ENCODE assay signal across 23 cellular contexts in genomic region chr19:47269596-47269995, GRCh38. TPM values are rescaled to one million over a fixed set of nuclear protein-coding genes. Genes with fewer than 3 reads are reported as not detected.
DNase-seq lines count a peak whose midpoint lies in the region; ATAC-seq and TF ChIP-seq lines count a peak whose summit lies in the region.
"Had no signal": no experiment of that assay in that cellular context is flagged by ENCODE, and none has a peak within 500 bp of the region (broad histone marks: within the 10 kb centered on the region; RNA-seq: fewer than 3 reads in every experiment).

No MANE protein-coding gene starts in this region.

- H3K27ac Mint-ChIP-seq in activated CD8-positive, alpha-beta T cell treated with anti-CD3 and anti-CD28 coated beads, Interleukin-2, amount 10 ng/mL, durations not matched to agents 7 days and 5 days: peak overlapping the region; percentile 34
- no peak overlapping the region for H3K27ac Mint-ChIP-seq in activated CD8-positive, alpha-beta T cell treated with anti-CD3 and anti-CD28 coated beads for 36 hours
- H3K27ac Mint-ChIP-seq in natural killer cell (peak overlapping the region in 1 of 2 donors; percentile 63), endothelial cell (ENCODE audit: unreplicated experiment) (no peak overlapping the region)
- H3K27ac Mint-ChIP-seq in natural killer cell treated with Interleukin-12 subunit alpha and Interleukin-12 subunit beta and Interleukin-15 and Interleukin-18, amount 100 ng/mL, for 72 hours: no peak overlapping the region
- H3K27ac Mint-ChIP-seq: HFFc6 had no signal

- no peak overlapping the region for H3K4me3 Mint-ChIP-seq in activated CD8-positive, alpha-beta T cell treated with anti-CD3 and anti-CD28 coated beads, Interleukin-2, amount 10 ng/mL, durations not matched to agents 7 days and 5 days
- no peak overlapping the region for H3K4me3 Mint-ChIP-seq in activated CD8-positive, alpha-beta T cell treated with anti-CD3 and anti-CD28 coated beads for 36 hours
- H3K4me3 Mint-ChIP-seq in natural killer cell: peak overlapping the region; percentile 28
- no peak overlapping the region for H3K4me3 Mint-ChIP-seq in natural killer cell treated with Interleukin-12 subunit alpha and Interleukin-12 subunit beta and Interleukin-15 and Interleukin-18, amount 100 ng/mL, for 72 hours
- H3K4me3 Mint-ChIP-seq in endothelial cell (ENCODE audit: unreplicated experiment): peak overlapping the region; percentile 65
- H3K4me3 Mint-ChIP-seq: HFFc6 had no signal

- no peaks in the 10 kb centered on the region for H3K9me3 ChIP-seq in gastrocnemius medialis
- H3K9me3 ChIP-seq: BE2C had no signal

- H3K4me1 ChIP-seq in gastrocnemius medialis: peaks cover 6 to 26% of the 10 kb centered on the region in 2 donors
- H3K4me1 ChIP-seq: BE2C had no signal

- POLR2A ChIA-PET in activated CD8-positive, alpha-beta T cell treated with anti-CD3 and anti-CD28 coated beads, Interleukin-2, amount 10 ng/mL, durations not matched to agents 7 days and 5 days (lab: Charles Lee): interaction anchor here (1.0 to 1.6 kb wide), 2 partner anchors 9 to 12 kb away, joined by 3 to 6 read pairs; no protein-coding TSS in a partner anchor
- POLR2A ChIA-PET in activated CD8-positive, alpha-beta T cell treated with anti-CD3 and anti-CD28 coated beads for 36 hours (lab: Charles Lee): interaction anchor here (0.6 to 1.4 kb wide), 2 partner anchors 10 to 12 kb away, joined by 4 to 5 read pairs; no protein-coding TSS in a partner anchor

- intact Hi-C loops in activated CD8-positive, alpha-beta T cell treated with anti-CD3 and anti-CD28 coated beads for 36 hours (cut with micrococcal nuclease): no loop called here
- intact Hi-C loops in natural killer cell (cut with micrococcal nuclease): no loop called here
- intact Hi-C loops in gastrocnemius medialis (cut with DNase I; ENCODE audit: low total_unique reads): no loop called here

- in situ Hi-C loops in gastrocnemius medialis (cut with MboI; ENCODE audit: low sequenced_read_pairs in 4 of 4): no loop called here

- H3K27ac ChIP-seq in gastrocnemius medialis: no peak overlapping the region
- H3K27ac ChIP-seq: GM23248, HL-60 had no signal

- H3K4me1 Mint-ChIP-seq in activated CD8-positive, alpha-beta T cell treated with anti-CD3 and anti-CD28 coated beads, Interleukin-2, amount 10 ng/mL, durations not matched to agents 7 days and 5 days (ENCODE audit: low read depth): peaks cover 13% of the 10 kb centered on the region
- H3K4me1 Mint-ChIP-seq in activated CD8-positive, alpha-beta T cell treated with anti-CD3 and anti-CD28 coated beads for 36 hours (ENCODE audit: low read depth): peaks cover 10% of the 10 kb centered on the region
- H3K4me1 Mint-ChIP-seq in natural killer cell: peaks cover 7 to 23% of the 10 kb centered on the region in 2 donors
- peaks cover 10 to 27% of the 10 kb centered on the region in 2 donors for H3K4me1 Mint-ChIP-seq in natural killer cell treated with Interleukin-12 subunit alpha and Interleukin-12 subunit beta and Interleukin-15 and Interleukin-18, amount 100 ng/mL, for 72 hours (ENCODE audit: low read depth in 2 of 2)
- H3K4me1 Mint-ChIP-seq in endothelial cell (ENCODE audit: unreplicated experiment): peaks cover 10% of the 10 kb centered on the region

- peaks cover 41% of the 10 kb centered on the region for H3K36me3 Mint-ChIP-seq in activated CD8-positive, alpha-beta T cell treated with anti-CD3 and anti-CD28 coated beads, Interleukin-2, amount 10 ng/mL, durations not matched to agents 7 days and 5 days (ENCODE audit: low read depth)
- peaks cover 17% of the 10 kb centered on the region for H3K36me3 Mint-ChIP-seq in activated CD8-positive, alpha-beta T cell treated with anti-CD3 and anti-CD28 coated beads for 36 hours (ENCODE audit: low read depth)
- H3K36me3 Mint-ChIP-seq in natural killer cell (no peaks in the 10 kb centered on the region), endothelial cell (ENCODE audit: low read depth, unreplicated experiment) (peaks cover 36% of the 10 kb centered on the region)
- no peaks in the 10 kb centered on the region for H3K36me3 Mint-ChIP-seq in natural killer cell treated with Interleukin-12 subunit alpha and Interleukin-12 subunit beta and Interleukin-15 and Interleukin-18, amount 100 ng/mL, for 72 hours

- H3K27me3 Mint-ChIP-seq in activated CD8-positive, alpha-beta T cell treated with anti-CD3 and anti-CD28 coated beads, Interleukin-2, amount 10 ng/mL, durations not matched to agents 7 days and 5 days (ENCODE audit: low read depth): no peaks in the 10 kb centered on the region
- H3K27me3 Mint-ChIP-seq in activated CD8-positive, alpha-beta T cell treated with anti-CD3 and anti-CD28 coated beads for 36 hours: no peaks in the 10 kb centered on the region
- H3K27me3 Mint-ChIP-seq in natural killer cell (ENCODE audit: low read depth in 2 of 2): no peaks in the 10 kb centered on the region
- H3K27me3 Mint-ChIP-seq in natural killer cell treated with Interleukin-12 subunit alpha and Interleukin-12 subunit beta and Interleukin-15 and Interleukin-18, amount 100 ng/mL, for 72 hours: no peaks in the 10 kb centered on the region
- H3K27me3 Mint-ChIP-seq in endothelial cell (ENCODE audit: unreplicated experiment): peaks cover 14% of the 10 kb centered on the region
- H3K27me3 Mint-ChIP-seq: CD8-positive, alpha-beta memory T cell had no signal

- ATAC-seq in activated CD8-positive, alpha-beta T cell treated with anti-CD3 and anti-CD28 coated beads, Interleukin-2, amount 10 ng/mL, durations not matched to agents 7 days and 5 days: no peak
- no peak for ATAC-seq in activated CD8-positive, alpha-beta T cell treated with anti-CD3 and anti-CD28 coated beads for 36 hours
- ATAC-seq in natural killer cell: no peak
- no peak for ATAC-seq in natural killer cell treated with Interleukin-12 subunit alpha and Interleukin-12 subunit beta and Interleukin-15 and Interleukin-18, amount 100 ng/mL, for 72 hours
- ATAC-seq in gastrocnemius medialis: no peak
- ATAC-seq: GM12878 had no signal

- H3K36me3 ChIP-seq in gastrocnemius medialis: peaks cover 0 to 53% of the 10 kb centered on the region in 2 donors

- no peak for TF ChIP-seq CTCF in activated CD8-positive, alpha-beta T cell treated with anti-CD3 and anti-CD28 coated beads for 36 hours (IDR thresholded peaks at IDR 0.05)
- no peak for TF ChIP-seq CTCF in natural killer cell (IDR thresholded peaks at IDR 0.05)
- TF ChIP-seq CTCF in endothelial cell (IDR thresholded peaks at IDR 0.05; ENCODE audit: unreplicated experiment): no peak
- TF ChIP-seq CTCF in gastrocnemius medialis (IDR thresholded peaks at IDR 0.05 in 4 of 5, conservative IDR thresholded peaks at IDR 0.05 in 1 of 5): no peak

- no peaks in the 10 kb centered on the region for H3K27me3 ChIP-seq in gastrocnemius medialis
- H3K27me3 ChIP-seq: BE2C had no signal

- CTCF ChIA-PET in activated CD8-positive, alpha-beta T cell treated with anti-CD3 and anti-CD28 coated beads, Interleukin-2, amount 10 ng/mL, durations not matched to agents 7 days and 5 days (lab: Charles Lee): no interaction called here
- CTCF ChIA-PET in activated CD8-positive, alpha-beta T cell treated with anti-CD3 and anti-CD28 coated beads for 36 hours (lab: Charles Lee): interaction anchor here (0.6 to 1.1 kb wide), 2 partner anchors 26 to 230 kb away, joined by 3 to 6 read pairs; no protein-coding TSS in a partner anchor

- no peaks in the 10 kb centered on the region for H3K9me3 Mint-ChIP-seq in activated CD8-positive, alpha-beta T cell treated with anti-CD3 and anti-CD28 coated beads, Interleukin-2, amount 10 ng/mL, durations not matched to agents 7 days and 5 days (ENCODE audit: insufficient read depth)
- no peaks in the 10 kb centered on the region for H3K9me3 Mint-ChIP-seq in activated CD8-positive, alpha-beta T cell treated with anti-CD3 and anti-CD28 coated beads for 36 hours
- H3K9me3 Mint-ChIP-seq in natural killer cell (no peaks in the 10 kb centered on the region), endothelial cell (ENCODE audit: unreplicated experiment) (no peaks in the 10 kb centered on the region)
- no peaks in the 10 kb centered on the region for H3K9me3 Mint-ChIP-seq in natural killer cell treated with Interleukin-12 subunit alpha and Interleukin-12 subunit beta and Interleukin-15 and Interleukin-18, amount 100 ng/mL, for 72 hours
- H3K9me3 Mint-ChIP-seq: CD8-positive, alpha-beta memory T cell; HFFc6 had no signal

- no peak overlapping the region for H3K4me3 ChIP-seq in gastrocnemius medialis
- H3K4me3 ChIP-seq: GM12878, GM23248 had no signal

- DNase-seq in activated CD8-positive, alpha-beta T cell treated with anti-CD3 and anti-CD28 coated beads, Interleukin-2, amount 10 ng/mL, durations not matched to agents 7 days and 5 days: no peak
- DNase-seq in activated CD8-positive, alpha-beta T cell treated with anti-CD3 and anti-CD28 coated beads for 36 hours: no peak
- DNase-seq in natural killer cell (no peak), endothelial cell (ENCODE audit: low spot score) (no peak), gastrocnemius medialis (no peak), NCI-H2107 treated with DMSO at 0.1 percent for 48 hours (lab: John Stamatoyannopoulos, UW; ENCODE audit: unreplicated experiment) (no peak)
- DNase-seq in natural killer cell treated with Interleukin-12 subunit alpha and Interleukin-12 subunit beta and Interleukin-15 and Interleukin-18, amount 100 ng/mL, for 72 hours (ENCODE audit: low spot score): no peak
- DNase-seq: ACHN; BE2C; C1 segment of cervical spinal cord; CD4-positive, CD25-positive, alpha-beta regulatory T cell; CD8-positive, alpha-beta memory T cell; COR-L47; DMS 273 treated with DMSO at 0.1 percent for 48 hours; DMS53; DND-41; EL; GM23248; HCEC 1CT; HFFc6 had no signal

- TF ChIP-seq POLR2A in gastrocnemius medialis (IDR thresholded peaks at IDR 0.05): no peak

RNA-seq across cellular contexts. Expression of gene INAFM1, which starts 5.1 kb away (rescaled TPM):
- total RNA-seq in activated CD8-positive, alpha-beta T cell treated with anti-CD3 and anti-CD28 coated beads, Interleukin-2, amount 10 ng/mL, durations not matched to agents 7 days and 5 days: 10 to 100 TPM; 12.9 to 14.3 TPM
- 10 to 100 TPM; 11.4 to 12.7 TPM for total RNA-seq in activated CD8-positive, alpha-beta T cell treated with anti-CD3 and anti-CD28 coated beads for 36 hours
- total RNA-seq in natural killer cell (10 to 100 TPM in 1 of 3 donors, 1 to 10 TPM in 2; 9.1 to 10.3 (median 9.5) TPM), endothelial cell (ENCODE audit: unreplicated experiment) (4.8 TPM), gastrocnemius medialis (1 to 10 TPM; 3.9 to 8.5 (median 7.2) TPM)
- 10 to 100 TPM; 14.0 to 16.1 TPM for total RNA-seq in natural killer cell treated with Interleukin-12 subunit alpha and Interleukin-12 subunit beta and Interleukin-15 and Interleukin-18, amount 100 ng/mL, for 72 hours

RNA-seq across cellular contexts. Expression of gene CCDC9, which starts 13.3 kb away (rescaled TPM):
- total RNA-seq in activated CD8-positive, alpha-beta T cell treated with anti-CD3 and anti-CD28 coated beads, Interleukin-2, amount 10 ng/mL, durations not matched to agents 7 days and 5 days: 10 to 100 TPM; 30.0 to 32.1 TPM
- 10 to 100 TPM; 24.4 to 27.0 TPM for total RNA-seq in activated CD8-positive, alpha-beta T cell treated with anti-CD3 and anti-CD28 coated beads for 36 hours
- total RNA-seq in natural killer cell: 10 to 100 TPM; 49.6 to 55.8 (median 55.4) TPM
- total RNA-seq in natural killer cell treated with Interleukin-12 subunit alpha and Interleukin-12 subunit beta and Interleukin-15 and Interleukin-18, amount 100 ng/mL, for 72 hours: 10 to 100 TPM; 42.8 to 58.4 TPM
- 28.0 TPM for total RNA-seq in endothelial cell (ENCODE audit: unreplicated experiment)
- 10 to 100 TPM; 13.1 to 22.7 (median 18.5) TPM for total RNA-seq in gastrocnemius medialis

RNA-seq across cellular contexts. Expression of gene BBC3, which starts 38.6 kb away (rescaled TPM):
- 10 to 100 TPM; 15.7 to 16.8 TPM for total RNA-seq in activated CD8-positive, alpha-beta T cell treated with anti-CD3 and anti-CD28 coated beads, Interleukin-2, amount 10 ng/mL, durations not matched to agents 7 days and 5 days
- 10 to 100 TPM; 23.2 to 26.2 TPM for total RNA-seq in activated CD8-positive, alpha-beta T cell treated with anti-CD3 and anti-CD28 coated beads for 36 hours
- total RNA-seq in natural killer cell (10 to 100 TPM; 39.9 to 45.1 (median 43.9) TPM), endothelial cell (ENCODE audit: unreplicated experiment) (18.6 TPM), gastrocnemius medialis (1 to 10 TPM; 3.4 to 7.6 (median 4.2) TPM)
- total RNA-seq in natural killer cell treated with Interleukin-12 subunit alpha and Interleukin-12 subunit beta and Interleukin-15 and Interleukin-18, amount 100 ng/mL, for 72 hours: 1 to 10 TPM; 4.8 to 9.7 TPM

RNA-seq across cellular contexts. Expression of gene C5AR1, which starts 40.1 kb away (rescaled TPM):
- total RNA-seq in activated CD8-positive, alpha-beta T cell treated with anti-CD3 and anti-CD28 coated beads, Interleukin-2, amount 10 ng/mL, durations not matched to agents 7 days and 5 days: 1 to 10 TPM; 1.0 to 1.8 TPM
- total RNA-seq in activated CD8-positive, alpha-beta T cell treated with anti-CD3 and anti-CD28 coated beads for 36 hours: 1 to 10 TPM in 1 of 2 experiments, under 1 TPM in 1; 0.65 to 2.2 TPM
- total RNA-seq in natural killer cell: 10 to 100 TPM; 11.4 to 42.7 (median 28.7) TPM
- total RNA-seq in natural killer cell treated with Interleukin-12 subunit alpha and Interleukin-12 subunit beta and Interleukin-15 and Interleukin-18, amount 100 ng/mL, for 72 hours: 1 to 10 TPM; 1.3 to 7.6 TPM
- total RNA-seq in endothelial cell (ENCODE audit: unreplicated experiment): 0.56 TPM
- 1 to 10 TPM in 3 of 4 donors, under 1 TPM in 1; 0.27 to 3.7 (median 2.1) TPM for total RNA-seq in gastrocnemius medialis
- total RNA-seq: GM23248, HT1080 had no signal

Comparison
In these comparisons a context has a peak if more than half of its experiments do, and no peak if none do; other contexts are left out.
1. H3K4me3 Mint-ChIP-seq: peak in natural killer cell (single experiment) and endothelial cell (single experiment); none in activated CD8-positive, alpha-beta T cell treated with anti-CD3 and anti-CD28 coated beads, Interleukin-2, amount 10 ng/mL, durations not matched to agents 7 days and 5 days (single experiment), activated CD8-positive, alpha-beta T cell treated with anti-CD3 and anti-CD28 coated beads for 36 hours (single experiment) and natural killer cell treated with Interleukin-12 subunit alpha and Interleukin-12 subunit beta and Interleukin-15 and Interleukin-18, amount 100 ng/mL, for 72 hours (single experiment).